ENCODE assay signal across 23 cellular contexts in the genomic region with DNA sequence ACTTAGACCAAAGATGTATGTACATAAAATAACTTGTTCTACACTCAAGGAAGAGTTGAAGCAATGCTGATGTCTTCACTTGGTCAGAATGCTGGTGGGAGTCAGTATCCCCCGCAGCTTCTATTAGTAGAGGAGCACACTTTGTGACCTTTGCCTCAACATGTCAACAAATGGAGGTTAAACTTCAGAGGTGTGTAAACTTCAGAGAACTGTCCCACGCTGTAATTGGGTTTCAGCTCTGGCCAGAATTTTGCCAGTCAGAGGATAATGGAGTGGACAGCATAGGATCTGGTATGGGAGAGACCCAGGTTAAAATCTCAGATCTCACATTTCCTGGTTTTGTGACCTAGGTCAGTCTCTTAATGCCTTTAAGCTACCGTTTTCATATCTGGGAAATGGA.
DNase-seq lines count a peak whose midpoint lies in the region; ATAC-seq and TF ChIP-seq lines count a peak whose summit lies in the region.
"Had no signal": no experiment of that assay in that cellular context is flagged by ENCODE, and none has a peak within 500 bp of the region (broad histone marks: within the 10 kb centered on the region; RNA-seq: fewer than 3 reads in every experiment).

No MANE protein-coding gene starts in this region.

- no peak overlapping the region for H3K4me2 ChIP-seq in osteoblast (ENCODE audit: insufficient read depth, low read length)
- H3K4me2 ChIP-seq: BLaER1 had no signal

- no peak for TF ChIP-seq CTCF in liver (IDR thresholded peaks at IDR 0.05; ENCODE audit: low read depth, low read length, missing input control)
- TF ChIP-seq CTCF in osteoblast (IDR thresholded peaks at IDR 0.05; ENCODE audit: extremely low read depth, low read depth, low read length) = no peak
- no peak for TF ChIP-seq CTCF in activated CD8-positive, alpha-beta T cell treated with anti-CD3 and anti-CD28 coated beads for 36 hours (IDR thresholded peaks at IDR 0.05)

- DNase-seq in left lobe of liver (ENCODE audit: low spot score) = peak; percentile 57
- DNase-seq in osteoblast (ENCODE audit: insufficient read length, low spot score, missing footprints) = peak; percentile 38
- DNase-seq in SIG-M5 treated with dmso at 0.1 percent for 504 hours (lab: John Stamatoyannopoulos, UW; ENCODE audit: unreplicated experiment) = no peak
- no peak for DNase-seq in activated CD8-positive, alpha-beta T cell treated with anti-CD3 and anti-CD28 coated beads for 36 hours
- DNase-seq: 8988T; ACHN; BE2C; C1 segment of cervical spinal cord; CD4-positive, alpha-beta memory T cell; CD4-positive, CD25-positive, alpha-beta regulatory T cell; CD8-positive, alpha-beta memory T cell; COR-L47; DMS153; DMS53; DMS79; DND-41; EL; GDM1 had no signal

- no peak overlapping the region for H3K27ac Mint-ChIP-seq in activated CD8-positive, alpha-beta T cell treated with anti-CD3 and anti-CD28 coated beads for 36 hours
- H3K27ac Mint-ChIP-seq: CD4-positive, alpha-beta memory T cell; CD4-positive, CD25-positive, alpha-beta regulatory T cell; CD8-positive, alpha-beta memory T cell had no signal

- H3K79me2 ChIP-seq in osteoblast (ENCODE audit: insufficient read depth, low read length) = no peaks in the 10 kb centered on the region

- peak overlapping the region in 1 of 2 donors; percentile 60 for H3K9ac ChIP-seq in liver (ENCODE audit: low read depth in 1 of 2, low read length in 2 of 2)
- H3K9ac ChIP-seq: BLaER1 had no signal

- POLR2A ChIA-PET in activated CD8-positive, alpha-beta T cell treated with anti-CD3 and anti-CD28 coated beads for 36 hours (lab: Charles Lee) = no interaction called here

- no peaks in the 10 kb centered on the region for H3K9me3 Mint-ChIP-seq in activated CD8-positive, alpha-beta T cell treated with anti-CD3 and anti-CD28 coated beads for 36 hours
- H3K9me3 Mint-ChIP-seq: CD4-positive, alpha-beta memory T cell; CD8-positive, alpha-beta memory T cell had no signal

- CTCF ChIA-PET in activated CD8-positive, alpha-beta T cell treated with anti-CD3 and anti-CD28 coated beads for 36 hours (lab: Charles Lee) = interaction anchor here (3.5 kb wide), 1 partner anchor 36 kb away, joined by 15 read pairs; no protein-coding TSS in a partner anchor

- no peaks in the 10 kb centered on the region for H3K36me3 Mint-ChIP-seq in activated CD8-positive, alpha-beta T cell treated with anti-CD3 and anti-CD28 coated beads for 36 hours (ENCODE audit: low read depth)
- H3K36me3 Mint-ChIP-seq: CD14-positive monocyte; CD4-positive, alpha-beta memory T cell; CD4-positive, CD25-positive, alpha-beta regulatory T cell; CD8-positive, alpha-beta memory T cell had no signal

- peak in 1 of 2 donors; percentile 10 for TF ChIP-seq RAD21 in liver (IDR thresholded peaks at IDR 0.05)

- intact Hi-C loops in activated CD8-positive, alpha-beta T cell treated with anti-CD3 and anti-CD28 coated beads for 36 hours (cut with micrococcal nuclease) = no loop called here

- H3K4me1 ChIP-seq in liver (ENCODE audit: control insufficient read depth in 4 of 4, insufficient read depth in 4 of 4, low read length in 3 of 4) = peaks cover 0 to 18% (median 11%) of the 10 kb centered on the region in 4 donors
- no peaks in the 10 kb centered on the region for H3K4me1 ChIP-seq in osteoblast (ENCODE audit: insufficient read depth, low read length)
- H3K4me1 ChIP-seq: BE2C, BLaER1 had no signal

- peak overlapping the region; percentile 66 to 67 for H3K27ac ChIP-seq in liver (ENCODE audit: low read depth in 1 of 2, low read length in 2 of 2)
- H3K27ac ChIP-seq in osteoblast (ENCODE audit: low read depth, low read length) = no peak overlapping the region
- H3K27ac ChIP-seq: BLaER1 had no signal

- H3K27me3 ChIP-seq in liver (ENCODE audit: control insufficient read depth in 4 of 4, insufficient read depth in 4 of 4, low read length in 3 of 4) (no peaks in the 10 kb centered on the region), osteoblast (ENCODE audit: insufficient read depth, low read length) (no peaks in the 10 kb centered on the region)
- H3K27me3 ChIP-seq: BE2C, BLaER1 had no signal

- H3K9me3 ChIP-seq in liver (ENCODE audit: control insufficient read depth in 4 of 4, low read length in 3 of 4) = no peaks in the 10 kb centered on the region
- H3K9me3 ChIP-seq in osteoblast (ENCODE audit: low read depth, low read length) = no peaks in the 10 kb centered on the region
- H3K9me3 ChIP-seq: BE2C, BLaER1 had no signal

- ATAC-seq in left lobe of liver = peak; percentile 95
- ATAC-seq in activated CD8-positive, alpha-beta T cell treated with anti-CD3 and anti-CD28 coated beads for 36 hours = no peak
- no peak for ATAC-seq in HG03565 (IDR thresholded peaks at IDR 0.05; ENCODE audit: unreplicated experiment)
- ATAC-seq: GM12878 had no signal

- no peak overlapping the region for H3K4me3 Mint-ChIP-seq in activated CD8-positive, alpha-beta T cell treated with anti-CD3 and anti-CD28 coated beads for 36 hours
- H3K4me3 Mint-ChIP-seq: CD14-positive monocyte; CD4-positive, alpha-beta memory T cell; CD4-positive, CD25-positive, alpha-beta regulatory T cell; CD8-positive, alpha-beta memory T cell had no signal

- 39% methylated on average over 3 of the region's 3 CpGs for WGBS in liver

- no peaks in the 10 kb centered on the region for H4K20me1 ChIP-seq in osteoblast (ENCODE audit: insufficient read depth, low read length)
- H4K20me1 ChIP-seq: BLaER1 had no signal

- H2AFZ ChIP-seq in osteoblast (ENCODE audit: low read length) = no peak overlapping the region

- H3K4me3 ChIP-seq in liver (ENCODE audit: low read depth in 1 of 3, low read length in 3 of 3) (peak overlapping the region in 1 of 3 donors; percentile 23), osteoblast (ENCODE audit: insufficient read depth, low read length) (no peak overlapping the region)
- H3K4me3 ChIP-seq: BLaER1, GM12878 had no signal

- H3K4me1 Mint-ChIP-seq in activated CD8-positive, alpha-beta T cell treated with anti-CD3 and anti-CD28 coated beads for 36 hours (ENCODE audit: low read depth) = peaks cover 8% of the 10 kb centered on the region
- H3K4me1 Mint-ChIP-seq: CD4-positive, CD25-positive, alpha-beta regulatory T cell had no signal

- peaks cover 4% of the 10 kb centered on the region for H3K27me3 Mint-ChIP-seq in activated CD8-positive, alpha-beta T cell treated with anti-CD3 and anti-CD28 coated beads for 36 hours
- H3K27me3 Mint-ChIP-seq: CD4-positive, CD25-positive, alpha-beta regulatory T cell had no signal

- H3K36me3 ChIP-seq in liver (ENCODE audit: control insufficient read depth in 4 of 4, insufficient read depth in 3 of 4, low read depth in 1 of 4, low read length in 3 of 4) (no peaks in the 10 kb centered on the region), osteoblast (ENCODE audit: insufficient read depth, low read length) (no peaks in the 10 kb centered on the region)
- H3K36me3 ChIP-seq: BE2C, BLaER1 had no signal

TF ChIP-seq in liver, 16 proteins besides CTCF, POLR2A, EP300 and RAD21 (continues in another document):
- TF ChIP-seq GABPA (IDR thresholded peaks at IDR 0.05 in 1 of 2, conservative IDR thresholded peaks at IDR 0.05 in 1 of 2) = no peak
- peak; percentile 44 for TF ChIP-seq FOXA1 (IDR thresholded peaks at IDR 0.05)
- TF ChIP-seq JUND (IDR thresholded peaks at IDR 0.05) = peak in 1 of 2 donors; percentile 18
- peak; percentile 74 for TF ChIP-seq REST (IDR thresholded peaks at IDR 0.05)
- no peak for TF ChIP-seq ZBTB33 (IDR thresholded peaks at IDR 0.05)
- TF ChIP-seq ATF3 (IDR thresholded peaks at IDR 0.05) = no peak
- TF ChIP-seq RXRA (IDR thresholded peaks at IDR 0.05) = peak in 1 of 2 donors; percentile 74
- no peak for TF ChIP-seq EGR1 (IDR thresholded peaks at IDR 0.05; ENCODE audit: low read depth in 2 of 2)
- peak; percentile 53 to 78 for TF ChIP-seq HNF4A (conservative IDR thresholded peaks at IDR 0.05)

Comparison
In these comparisons a context has a peak if more than half of its experiments do, and no peak if none do; other contexts are left out.
1. DNase-seq: peak in left lobe of liver (single experiment) and osteoblast (single experiment); none in SIG-M5 treated with dmso at 0.1 percent for 504 hours (single experiment) and activated CD8-positive, alpha-beta T cell treated with anti-CD3 and anti-CD28 coated beads for 36 hours (single experiment).